19 cellular contexts compared by ENCODE assay signal in the genomic region with DNA sequence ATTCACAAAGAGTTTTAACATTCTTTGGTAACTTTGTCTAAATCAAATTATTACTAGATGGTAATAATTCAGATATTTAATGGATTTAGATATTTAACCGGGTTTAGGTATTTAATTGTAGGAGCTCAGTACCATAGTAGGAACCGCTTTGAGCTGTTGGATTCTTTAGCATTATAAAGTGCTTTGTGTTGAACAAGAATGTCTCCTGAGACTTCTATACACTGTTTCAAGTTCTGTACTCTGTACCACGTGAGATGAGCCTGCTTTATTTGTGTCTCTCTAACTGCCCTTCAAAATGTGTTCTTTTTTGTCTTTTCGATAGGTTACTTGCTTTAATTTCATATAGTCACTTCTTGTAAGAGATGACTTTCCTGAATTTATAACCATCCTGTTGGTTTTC. TPM values are rescaled to one million over a fixed set of nuclear protein-coding genes. Genes with fewer than 3 reads are reported as not detected.
A peak's percentile ranks its signal among the peaks of the same experiment; 100 is the strongest.
DNase-seq lines count a peak whose midpoint lies in the region; ATAC-seq and TF ChIP-seq lines count a peak whose summit lies in the region.
"Had no signal": no experiment of that assay in that cellular context is flagged by ENCODE, and none has a peak within 500 bp of the region (broad histone marks: within the 10 kb centered on the region; RNA-seq: fewer than 3 reads in every experiment).

No MANE protein-coding gene starts in this region.

- H3K27ac ChIP-seq in psoas muscle (no peak overlapping the region), smooth muscle cell (ENCODE audit: low read depth) (no peak overlapping the region)
- H3K27ac ChIP-seq: 22Rv1; A549; BLaER1 treated with 17β-estradiol and CSF1 and Interleukin-3, amounts not matched to agents 10 nM and 100 nM had no signal

- in situ Hi-C loops in SK-MEL-5 (cut with HindIII; ENCODE audit: low pct_unique_long_range_greater_than_20kb, low sequenced_read_pairs), result no loop called here

- H3K9me3 ChIP-seq in psoas muscle (no peaks in the 10 kb centered on the region), smooth muscle cell (replicated peaks; ENCODE audit: low read depth) (no peaks in the 10 kb centered on the region)
- H3K9me3 ChIP-seq: A549; BLaER1 treated with 17β-estradiol and CSF1 and Interleukin-3, amounts not matched to agents 10 nM and 100 nM had no signal

- H3K4me2 ChIP-seq in smooth muscle cell, result no peak overlapping the region
- H3K4me2 ChIP-seq: A549, GM23338 had no signal

- H3K4me1 ChIP-seq in psoas muscle, result peaks cover 52% of the 10 kb centered on the region
- H3K4me1 ChIP-seq in smooth muscle cell (ENCODE audit: low read depth), result no peaks in the 10 kb centered on the region

- H3K4me1 Mint-ChIP-seq in activated naive CD8-positive, alpha-beta T cell (ENCODE audit: low read depth), result peaks cover 47% of the 10 kb centered on the region
- H3K4me1 Mint-ChIP-seq in activated naive CD8-positive, alpha-beta T cell treated with anti-CD3 and anti-CD28 coated beads for 36 hours, result peaks cover 37% of the 10 kb centered on the region
- H3K4me1 Mint-ChIP-seq in mesothelial cell of epicardium, result peaks cover 29% of the 10 kb centered on the region

- H3F3A ChIP-seq in smooth muscle cell (ENCODE audit: low read depth), result no peaks in the 10 kb centered on the region

- H3K36me3 ChIP-seq in psoas muscle (ENCODE audit: insufficient read depth in 1 of 2, low read depth in 1 of 2) (no peaks in the 10 kb centered on the region), smooth muscle cell (ENCODE audit: low read depth) (no peaks in the 10 kb centered on the region)

- no peak overlapping the region for H3K9ac ChIP-seq in smooth muscle cell (ENCODE audit: low read depth)
- H3K9ac ChIP-seq: BLaER1 treated with 17β-estradiol and CSF1 and Interleukin-3, amounts not matched to agents 10 nM and 100 nM had no signal

- H3K27me3 ChIP-seq in psoas muscle (ENCODE audit: insufficient read depth in 3 of 3, low read length in 2 of 3) (no peaks in the 10 kb centered on the region), smooth muscle cell (ENCODE audit: low read depth) (no peaks in the 10 kb centered on the region)
- H3K27me3 ChIP-seq: BLaER1 treated with 17β-estradiol and CSF1 and Interleukin-3, amounts not matched to agents 10 nM and 100 nM had no signal

- H3K4me3 Mint-ChIP-seq in activated naive CD8-positive, alpha-beta T cell, result peak overlapping the region; percentile 4
- H3K4me3 Mint-ChIP-seq in activated naive CD8-positive, alpha-beta T cell treated with anti-CD3 and anti-CD28 coated beads for 36 hours, result no peak overlapping the region
- no peak overlapping the region for H3K4me3 Mint-ChIP-seq in mesothelial cell of epicardium
- H3K4me3 Mint-ChIP-seq: CD8-positive, alpha-beta T cell; GM23338 had no signal

- TF ChIP-seq CTCF in mesothelial cell of epicardium (IDR thresholded peaks at IDR 0.05; ENCODE audit: unreplicated experiment) (no peak), psoas muscle (IDR thresholded peaks at IDR 0.05) (no peak), smooth muscle cell (IDR thresholded peaks at IDR 0.05; ENCODE audit: borderline replicate concordance, insufficient read depth, poor library complexity, severe bottlenecking) (no peak)

- no peaks in the 10 kb centered on the region for H3K9me3 Mint-ChIP-seq in activated naive CD8-positive, alpha-beta T cell (ENCODE audit: low read depth)
- H3K9me3 Mint-ChIP-seq in activated naive CD8-positive, alpha-beta T cell treated with anti-CD3 and anti-CD28 coated beads for 36 hours, result no peaks in the 10 kb centered on the region
- no peaks in the 10 kb centered on the region for H3K9me3 Mint-ChIP-seq in mesothelial cell of epicardium
- H3K9me3 Mint-ChIP-seq: CD8-positive, alpha-beta T cell; GM23338 had no signal

- H3K36me3 Mint-ChIP-seq in activated naive CD8-positive, alpha-beta T cell, result peaks cover 5% of the 10 kb centered on the region
- H3K36me3 Mint-ChIP-seq in activated naive CD8-positive, alpha-beta T cell treated with anti-CD3 and anti-CD28 coated beads for 36 hours, result peaks cover 6% of the 10 kb centered on the region
- no peaks in the 10 kb centered on the region for H3K36me3 Mint-ChIP-seq in mesothelial cell of epicardium

- no peak for DNase-seq in activated naive CD8-positive, alpha-beta T cell treated with anti-CD3 and anti-CD28 coated beads for 36 hours
- peak; percentile 30 for DNase-seq in SK-MEL-5 (ENCODE audit: low read depth, low spot score)
- no peak for DNase-seq in mesothelial cell of epicardium (ENCODE audit: low spot score in 2 of 2, unreplicated experiment in 2 of 2)
- no peak for DNase-seq in psoas muscle
- DNase-seq in smooth muscle cell (lab: John Stamatoyannopoulos, UW; ENCODE audit: unreplicated experiment), result no peak
- DNase-seq: Calu3; CD8-positive, alpha-beta T cell; DMS79 treated with DMSO at 0.1 percent for 48 hours; GF-D8; H7; IMR-90; KBM-7 had no signal

- WGBS in psoas muscle, 3 donors, result 75 to 83% (median 75%) methylated on average over 4 of the region's 4 CpGs
- WGBS in smooth muscle cell (ENCODE audit: low lambda C conversion rate), result 97% methylated on average over 4 of the region's 4 CpGs

- H3K79me2 ChIP-seq in smooth muscle cell (ENCODE audit: low read depth), result peaks cover 88% of the 10 kb centered on the region

- H3K27ac Mint-ChIP-seq in activated naive CD8-positive, alpha-beta T cell, result no peak overlapping the region
- H3K27ac Mint-ChIP-seq in activated naive CD8-positive, alpha-beta T cell treated with anti-CD3 and anti-CD28 coated beads for 36 hours, result no peak overlapping the region
- H3K27ac Mint-ChIP-seq in mesothelial cell of epicardium, result peak overlapping the region; percentile 1
- H3K27ac Mint-ChIP-seq: CD8-positive, alpha-beta T cell; GM23338 had no signal

- H4K20me1 ChIP-seq in smooth muscle cell (ENCODE audit: low read depth), result peaks cover 100% of the 10 kb centered on the region

- no peak overlapping the region for H3K4me3 ChIP-seq in psoas muscle
- H3K4me3 ChIP-seq in smooth muscle cell, result no peak overlapping the region
- H3K4me3 ChIP-seq: A549; BLaER1 treated with 17β-estradiol and CSF1 and Interleukin-3, amounts not matched to agents 10 nM and 100 nM; GM23338 had no signal

- ATAC-seq in HG02678 (IDR thresholded peaks at IDR 0.05; ENCODE audit: unreplicated experiment) (no peak), psoas muscle (no peak)
- ATAC-seq: A549; CD8-positive, alpha-beta T cell; GM23338; HCT116 had no signal

- H2AFZ ChIP-seq in smooth muscle cell (ENCODE audit: low read depth), result no peak overlapping the region
- H2AFZ ChIP-seq: GM23338 had no signal

- intact Hi-C loops in psoas muscle (cut with DNase I), result no loop called here

- no peaks in the 10 kb centered on the region for H3K27me3 Mint-ChIP-seq in activated naive CD8-positive, alpha-beta T cell
- no peaks in the 10 kb centered on the region for H3K27me3 Mint-ChIP-seq in activated naive CD8-positive, alpha-beta T cell treated with anti-CD3 and anti-CD28 coated beads for 36 hours
- H3K27me3 Mint-ChIP-seq in mesothelial cell of epicardium (ENCODE audit: low read depth), result no peaks in the 10 kb centered on the region

RNA-seq across cellular contexts. Expression of a gene that starts 36.0 kb away (rescaled TPM):
- 10 to 100 TPM; 25.5 to 28.7 TPM for total RNA-seq in activated naive CD8-positive, alpha-beta T cell treated with anti-CD3 and anti-CD28 coated beads for 36 hours
- 137 and 145 TPM in 2 replicates for total RNA-seq in SK-MEL-5 (2014; rRNA removed; shearing (Covaris generic))
- polyA plus RNA-seq in SK-MEL-5 (2015; cell fraction: cytosol; rRNA removed), result 113 and 117 TPM in 2 replicates
- polyA plus RNA-seq in SK-MEL-5 (2015; cell fraction: nucleus; rRNA removed), result 73.8 and 85.7 TPM in 2 replicates
- total RNA-seq in mesothelial cell of epicardium (80.4 to 88.8 TPM (median 85.2 TPM) in 3 replicates), psoas muscle (100 to 1,000 TPM in 1 of 4 donors, 10 to 100 TPM in 3; 66.3 to 102 (median 86.8) TPM), smooth muscle cell (144 and 165 TPM in 2 replicates)
- polyA plus RNA-seq in psoas muscle (100 to 1,000 TPM in 1 of 3 donors, 10 to 100 TPM in 2; 67.6 to 125 (median 78.8) TPM), smooth muscle cell (78.4 and 81.9 TPM in 2 replicates)

RNA-seq across cellular contexts. Expression of a gene that starts 57.3 kb away (rescaled TPM):
- 10 to 100 TPM; 45.0 to 49.0 TPM for total RNA-seq in activated naive CD8-positive, alpha-beta T cell treated with anti-CD3 and anti-CD28 coated beads for 36 hours
- total RNA-seq in SK-MEL-5 (2014; rRNA removed; shearing (Covaris generic)), result 59.0 and 60.7 TPM in 2 replicates
- 40.2 and 44.7 TPM in 2 replicates for polyA plus RNA-seq in SK-MEL-5 (2015; cell fraction: cytosol; rRNA removed)
- 68.9 and 76.9 TPM in 2 replicates for polyA plus RNA-seq in SK-MEL-5 (2015; cell fraction: nucleus; rRNA removed)
- total RNA-seq in mesothelial cell of epicardium (34.2 to 40.4 TPM (median 39.7 TPM) in 3 replicates), psoas muscle (10 to 100 TPM; 14.0 to 60.2 (median 35.7) TPM), smooth muscle cell (18.3 and 26.8 TPM in 2 replicates)
- polyA plus RNA-seq in psoas muscle (10 to 100 TPM in 2 of 3 donors, 1 to 10 TPM in 1; 9.1 to 20.7 (median 11.3) TPM), smooth muscle cell (36.7 and 43.5 TPM in 2 replicates)
